ENCODE assay signal across 12 cellular contexts in the genomic region with DNA sequence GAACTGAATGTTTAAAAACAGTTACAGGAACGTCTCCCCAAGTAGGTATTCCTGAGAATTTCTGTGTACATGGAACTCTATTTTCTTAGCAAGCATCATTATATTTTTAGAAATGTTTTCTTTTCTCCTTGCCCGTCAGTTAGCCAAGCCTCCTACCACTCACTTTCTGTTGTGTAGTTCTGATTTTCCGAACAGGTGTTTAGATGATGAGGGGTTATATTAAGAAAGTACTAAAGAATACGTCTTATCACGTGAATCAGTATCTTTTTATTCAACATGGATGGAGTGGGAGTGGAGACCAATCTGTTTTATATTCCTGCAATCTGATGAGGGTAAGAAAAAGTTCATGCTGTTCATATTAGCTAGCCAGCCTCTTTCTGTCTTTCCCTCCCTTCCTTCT. TPM values are rescaled to one million over a fixed set of nuclear protein-coding genes. Genes with fewer than 3 reads are reported as not detected.
DNase-seq lines count a peak whose midpoint lies in the region; ATAC-seq, FAIRE-seq and TF ChIP-seq lines count a peak whose summit lies in the region.
"Had no signal": no experiment of that assay in that cellular context is flagged by ENCODE, and none has a peak within 500 bp of the region (broad histone marks: within the 10 kb centered on the region; RNA-seq: fewer than 3 reads in every experiment).

No MANE protein-coding gene starts in this region.

- H4K20me1 ChIP-seq in DND-41 (ENCODE audit: insufficient read depth, low read length), result peaks cover 82% of the 10 kb centered on the region
- H4K20me1 ChIP-seq in astrocyte (ENCODE audit: insufficient read depth, low read length), result peaks cover 57% of the 10 kb centered on the region

- no peak for DNase-seq in DND-41
- DNase-seq in astrocyte (ENCODE audit: low read depth), result no peak
- DNase-seq in neural crest cell (ENCODE audit: low read depth, low spot score), result no peak
- DNase-seq in hepatic stellate cell (ENCODE audit: low spot score), result no peak
- DNase-seq in COLO829 (ENCODE audit: low spot score), result no peak
- DNase-seq in DMS153 treated with DMSO at 0.1 percent for 48 hours (lab: John Stamatoyannopoulos, UW; ENCODE audit: unreplicated experiment), result no peak
- DNase-seq: NCI-H524 had no signal

- H3K79me2 ChIP-seq in DND-41 (ENCODE audit: insufficient read depth, low read length), result peaks cover 100% of the 10 kb centered on the region
- peaks cover 33% of the 10 kb centered on the region for H3K79me2 ChIP-seq in astrocyte (ENCODE audit: insufficient read depth, low read length)

- H3K27me3 ChIP-seq in DND-41 (ENCODE audit: insufficient read depth, low read length, poor library complexity) (no peaks in the 10 kb centered on the region), astrocyte (ENCODE audit: insufficient read depth, low read length) (no peaks in the 10 kb centered on the region)

- H3K36me3 Mint-ChIP-seq in astrocyte (ENCODE audit: low read depth, unreplicated experiment) (peaks cover 17% of the 10 kb centered on the region), neural crest cell (ENCODE audit: low read depth) (no peaks in the 10 kb centered on the region)

- no peak overlapping the region for H2AFZ ChIP-seq in DND-41 (ENCODE audit: low read depth, low read length)
- H2AFZ ChIP-seq in astrocyte (ENCODE audit: low read depth, low read length), result no peak overlapping the region

- no peaks in the 10 kb centered on the region for H3K9me3 Mint-ChIP-seq in astrocyte (ENCODE audit: unreplicated experiment)
- no peaks in the 10 kb centered on the region for H3K9me3 Mint-ChIP-seq in neural crest cell

- H3K27ac Mint-ChIP-seq in astrocyte (ENCODE audit: unreplicated experiment) (no peak overlapping the region), neural crest cell (ENCODE audit: unreplicated experiment) (peak overlapping the region; percentile 90)

- no peak for FAIRE-seq in astrocyte (lab: Jason Lieb, UNC)
- FAIRE-seq: frontal cortex had no signal

- peak overlapping the region; percentile 55 for H3K9ac ChIP-seq in DND-41 (ENCODE audit: low read depth, low read length)
- peak overlapping the region; percentile 24 for H3K9ac ChIP-seq in astrocyte (ENCODE audit: low read length)

- ATAC-seq in DND-41 (ENCODE audit: insufficient read depth, low read depth) (no peak), HG03432 (IDR thresholded peaks at IDR 0.05; ENCODE audit: unreplicated experiment) (peak; percentile 3), esophagus mucosa (no peak)

- peak overlapping the region in 1 of 2 experiments; percentile 50; a peak in 2 of 4 replicates for H3K4me3 ChIP-seq in DND-41 (ENCODE audit: low read depth in 1 of 2, low read length in 2 of 2)
- H3K4me3 ChIP-seq in astrocyte (ENCODE audit: insufficient read depth, low read depth, low read length), result no peak overlapping the region
- H3K4me3 ChIP-seq: SK-N-MC, skin epidermis had no signal

- no peak for TF ChIP-seq CTCF in DND-41 (IDR thresholded peaks at IDR 0.05; ENCODE audit: borderline replicate concordance, extremely low read depth, low read length, poor library complexity, severe bottlenecking)
- TF ChIP-seq CTCF in astrocyte (IDR thresholded peaks at IDR 0.05; ENCODE audit: insufficient read depth, low read depth, low read length), result no peak
- TF ChIP-seq CTCF in neural crest cell (conservative IDR thresholded peaks at IDR 0.05), result no peak

- H3K36me3 ChIP-seq in DND-41 (ENCODE audit: insufficient read depth, low read length) (peaks cover 81% of the 10 kb centered on the region), astrocyte (ENCODE audit: insufficient read depth, low read length) (no peaks in the 10 kb centered on the region)

- H3K9me3 ChIP-seq in DND-41 (ENCODE audit: insufficient read depth, low read length, severe bottlenecking) (no peaks in the 10 kb centered on the region), astrocyte (ENCODE audit: insufficient read depth, low read depth, low read length) (no peaks in the 10 kb centered on the region)

- H3K4me2 ChIP-seq in DND-41 (ENCODE audit: insufficient read depth, low read length) (peak overlapping the region; percentile 76), astrocyte (ENCODE audit: low read length) (peak overlapping the region; percentile 68)

- H3K4me1 Mint-ChIP-seq in astrocyte (ENCODE audit: low read depth, unreplicated experiment), result peaks cover 34% of the 10 kb centered on the region
- peaks cover 88% of the 10 kb centered on the region for H3K4me1 Mint-ChIP-seq in neural crest cell

- H3K27me3 Mint-ChIP-seq in astrocyte (ENCODE audit: low read depth, unreplicated experiment), result no peaks in the 10 kb centered on the region
- no peaks in the 10 kb centered on the region for H3K27me3 Mint-ChIP-seq in neural crest cell (ENCODE audit: low read depth)

- no peak overlapping the region for H3K4me3 Mint-ChIP-seq in astrocyte (ENCODE audit: unreplicated experiment)
- H3K4me3 Mint-ChIP-seq in neural crest cell, result peak overlapping the region; percentile 60

- H3K27ac ChIP-seq in DND-41 (ENCODE audit: low read length), result peak overlapping the region; percentile 91
- H3K27ac ChIP-seq in astrocyte (ENCODE audit: low read depth, low read length), result no peak overlapping the region
- H3K27ac ChIP-seq: SK-N-MC, skin epidermis had no signal

- H3K4me1 ChIP-seq in DND-41 (ENCODE audit: insufficient read depth, low read length) (peaks cover 96% of the 10 kb centered on the region), astrocyte (ENCODE audit: insufficient read depth, low read length) (peaks cover 32% of the 10 kb centered on the region)

RNA-seq across cellular contexts. Expression of a gene that starts 29.4 kb away (rescaled TPM):
- total RNA-seq in astrocyte (53.7 and 67.9 TPM in 2 replicates), neural crest cell (140 and 150 TPM in 2 replicates), esophagus mucosa (30.4 TPM)
